ENCODE assay signal across 24 cellular contexts in the genomic region with DNA sequence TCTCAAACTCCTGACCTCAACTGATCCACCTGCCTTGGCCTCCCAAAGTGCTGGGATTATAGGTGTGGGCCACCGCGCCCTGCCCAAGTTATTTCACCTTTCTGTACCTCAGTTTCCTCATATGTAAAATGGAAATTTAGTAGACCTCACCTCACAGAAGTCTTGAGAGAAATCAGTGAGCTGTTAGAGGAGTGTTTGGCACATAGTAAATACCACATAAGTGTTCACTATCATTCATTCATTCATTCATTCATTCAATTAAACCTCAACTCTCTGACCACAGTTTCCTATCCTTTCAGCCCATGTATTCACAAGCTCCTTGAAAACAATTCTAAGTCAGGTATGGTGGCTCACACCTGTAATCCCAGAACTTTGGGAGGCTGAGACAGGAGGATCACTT. TPM values are rescaled to one million over a fixed set of nuclear protein-coding genes. Genes with fewer than 3 reads are reported as not detected.
"Had no signal": no experiment of that assay in that cellular context is flagged by ENCODE, and none has a peak within 500 bp of the region (broad histone marks: within the 10 kb centered on the region; RNA-seq: fewer than 3 reads in every experiment).

No MANE protein-coding gene starts in this region.

- H3K36me3 ChIP-seq: Peyer's patch, SJSA1 had no signal

- DNase-seq: activated CD4-positive, alpha-beta memory T cell treated with anti-CD3 and anti-CD28 coated beads for 36 hours; activated CD4-positive, alpha-beta T cell treated with anti-CD3 and anti-CD28 coated beads, Interleukin-2, amount 10 ng/mL, durations not matched to agents 7 days and 5 days; activated CD4-positive, CD25-positive, alpha-beta regulatory T cell; activated CD8-positive, alpha-beta memory T cell treated with anti-CD3 and anti-CD28 coated beads for 24 hours; activated gamma-delta T cell; activated naive CD4-positive, alpha-beta T cell treated with anti-CD3 and anti-CD28 coated beads for 36 hours; activated T-cell treated with anti-CD3 and anti-CD28 coated beads for 4 hours; activated T-cell treated with anti-CD3 and anti-CD28 coated beads, Interleukin-2, amount 50 U/mL, for 48 hours; amygdala; cerebellar nuclear complex; Kasumi-1; NCI-H1105 treated with DMSO at 0.1 percent for 48 hours; NCI-H1436 treated with DMSO at 0.1 percent for 48 hours; NCI-H187; NCI-H2081; NCI-H510A treated with DMSO at 0.1 percent for 48 hours; Peyer's patch; SHP77; SW 1271 had no signal

- H3K9me3 ChIP-seq: Peyer's patch, SJSA1 had no signal

- ATAC-seq: activated T-helper 17 cell treated with anti-CD3 and anti-CD28 coated beads, Interleukin-2, amount 50 U/mL, for 72 hours; SK-N-SH treated with all-trans-retinoic acid at 6 μM for 48 hours had no signal

- H3K27ac ChIP-seq: Peyer's patch, RWPE1, SJSA1 had no signal

- H3K4me3 ChIP-seq: Peyer's patch, SJSA1 had no signal

RNA-seq across cellular contexts. Expression of gene FGR, which starts 3.8 kb away (rescaled TPM):
- total RNA-seq: activated CD4-positive, alpha-beta T cell treated with anti-CD3 and anti-CD28 coated beads, Interleukin-2, amount 10 ng/mL, durations not matched to agents 7 days and 5 days; astrocyte; SJSA1 had no signal
